Comparison of ENCODE assay signal across 9 cellular contexts in genomic region chr2:127219716-127220090, GRCh38.
A peak's percentile ranks its signal among the peaks of the same experiment; 100 is the strongest.
DNase-seq lines count a peak whose midpoint lies in the region; ATAC-seq lines count a peak whose summit lies in the region.
"Had no signal": no experiment of that assay in that cellular context is flagged by ENCODE, and none has a peak within 500 bp of the region (broad histone marks: within the 10 kb centered on the region; RNA-seq: fewer than 3 reads in every experiment).

No MANE protein-coding gene starts in this region.

- peaks cover 34% of the 10 kb centered on the region for H3K27me3 ChIP-seq in iPS-18a (ENCODE audit: control insufficient read depth, insufficient read depth, low read length)

- H3K4me1 ChIP-seq in iPS-18a (ENCODE audit: control insufficient read depth, low read depth, low read length), result peaks cover 10% of the 10 kb centered on the region

- peaks cover 15% of the 10 kb centered on the region for H3K4me1 Mint-ChIP-seq in activated T-cell treated with anti-CD3 and anti-CD28 coated beads, Interleukin-2, amount 50 U/mL, for 24 hours (ENCODE audit: low read depth)
- peaks cover 29% of the 10 kb centered on the region for H3K4me1 Mint-ChIP-seq in stimulated activated memory B cell treated with anti-CD40 and anti-IgM and Interleukin-4, amounts not matched to agents 10 μg/mL and 1 μg/mL and 100 μg/mL, for 72 hours

- peaks cover 2% of the 10 kb centered on the region for H3K9me3 Mint-ChIP-seq in activated T-cell treated with anti-CD3 and anti-CD28 coated beads, Interleukin-2, amount 50 U/mL, for 24 hours
- peaks cover 7% of the 10 kb centered on the region for H3K9me3 Mint-ChIP-seq in stimulated activated memory B cell treated with anti-CD40 and anti-IgM and Interleukin-4, amounts not matched to agents 10 μg/mL and 1 μg/mL and 100 μg/mL, for 72 hours

- H3K4me3 Mint-ChIP-seq in activated T-cell treated with anti-CD3 and anti-CD28 coated beads, Interleukin-2, amount 50 U/mL, for 24 hours, result peak overlapping the region; percentile 51
- H3K4me3 Mint-ChIP-seq in stimulated activated memory B cell treated with anti-CD40 and anti-IgM and Interleukin-4, amounts not matched to agents 10 μg/mL and 1 μg/mL and 100 μg/mL, for 72 hours, result peak overlapping the region; percentile 48

- no peaks in the 10 kb centered on the region for H3K9me3 ChIP-seq in iPS-18a (ENCODE audit: control insufficient read depth, low read depth, low read length)

- H3K9ac ChIP-seq in iPS-18a (ENCODE audit: low read length), result peak overlapping the region; percentile 34
- H3K9ac ChIP-seq: KMS-11 had no signal

- peaks cover 68% of the 10 kb centered on the region for H3K27me3 Mint-ChIP-seq in activated T-cell treated with anti-CD3 and anti-CD28 coated beads, Interleukin-2, amount 50 U/mL, for 24 hours
- H3K27me3 Mint-ChIP-seq in stimulated activated memory B cell treated with anti-CD40 and anti-IgM and Interleukin-4, amounts not matched to agents 10 μg/mL and 1 μg/mL and 100 μg/mL, for 72 hours, result peaks cover 71% of the 10 kb centered on the region

- peak; percentile 52 for ATAC-seq in stimulated activated memory B cell treated with anti-CD40 and anti-IgM and Interleukin-4, amounts not matched to agents 10 μg/mL and 1 μg/mL and 100 μg/mL, for 72 hours
- no peak for ATAC-seq in GM21423 (IDR thresholded peaks at IDR 0.05; ENCODE audit: unreplicated experiment)

- no peak overlapping the region for H3K27ac Mint-ChIP-seq in activated T-cell treated with anti-CD3 and anti-CD28 coated beads, Interleukin-2, amount 50 U/mL, for 24 hours
- H3K27ac Mint-ChIP-seq in stimulated activated memory B cell treated with anti-CD40 and anti-IgM and Interleukin-4, amounts not matched to agents 10 μg/mL and 1 μg/mL and 100 μg/mL, for 72 hours, result no peak overlapping the region

- DNase-seq in DMS53 (lab: John Stamatoyannopoulos, UW) (peak; percentile 55), DMS53 treated with DMSO at 0.1 percent for 48 hours (lab: John Stamatoyannopoulos, UW; ENCODE audit: unreplicated experiment) (no peak), NCI-H1436 treated with DMSO at 0.1 percent for 48 hours (lab: John Stamatoyannopoulos, UW) (no peak), UCSD-AML1 (lab: John Stamatoyannopoulos, UW; ENCODE audit: unreplicated experiment) (no peak)
- no peak for DNase-seq in activated T-cell treated with anti-CD3 and anti-CD28 coated beads, Interleukin-2, amount 50 U/mL, for 24 hours

- H3K36me3 ChIP-seq in iPS-18a (ENCODE audit: control insufficient read depth, low read depth, low read length), result no peaks in the 10 kb centered on the region

- no peak overlapping the region for H3K27ac ChIP-seq in iPS-18a (ENCODE audit: low read length)
- H3K27ac ChIP-seq: KMS-11 had no signal

- peak overlapping the region; percentile 83 for H3K4me3 ChIP-seq in iPS-18a (ENCODE audit: low read length)

- H3K36me3 Mint-ChIP-seq in activated T-cell treated with anti-CD3 and anti-CD28 coated beads, Interleukin-2, amount 50 U/mL, for 24 hours (ENCODE audit: low read depth), result no peaks in the 10 kb centered on the region
- peaks cover 6% of the 10 kb centered on the region for H3K36me3 Mint-ChIP-seq in stimulated activated memory B cell treated with anti-CD40 and anti-IgM and Interleukin-4, amounts not matched to agents 10 μg/mL and 1 μg/mL and 100 μg/mL, for 72 hours
